Comparison of ENCODE assay signal across 14 cellular contexts in genomic region chr7:141178486-141179135, GRCh38.
"Had no signal": no experiment of that assay in that cellular context is flagged by ENCODE, and none has a peak within 500 bp of the region (broad histone marks: within the 10 kb centered on the region; RNA-seq: fewer than 3 reads in every experiment).

No MANE protein-coding gene starts in this region.

- H3K27me3 ChIP-seq: foreskin keratinocyte, tibial nerve had no signal

- H3K27ac ChIP-seq: foreskin keratinocyte, parathyroid adenoma, tibial nerve had no signal

- H3K36me3 ChIP-seq: tibial nerve had no signal

- H3K4me1 ChIP-seq: foreskin keratinocyte, tibial nerve had no signal

- H3K9me3 ChIP-seq: tibial nerve had no signal

- DNase-seq: activated T-cell treated with anti-CD3 and anti-CD28 coated beads, Interleukin-2, amount 50 U/mL, for 1 hour; aorta; caudate nucleus; dermis blood vessel endothelial cell; effector CD8-positive, alpha-beta T cell; erythroblast; foreskin keratinocyte; naive B cell; nucleus accumbens; right cardiac atrium; substantia nigra had no signal

- H3K4me3 ChIP-seq: lung, tibial nerve had no signal
